ENCODE assay signal across 9 cellular contexts in genomic region chr20:34525342-34525708, GRCh38. TPM values are rescaled to one million over a fixed set of nuclear protein-coding genes. Genes with fewer than 3 reads are reported as not detected.
DNase-seq lines count a peak whose midpoint lies in the region; ATAC-seq, FAIRE-seq and TF ChIP-seq lines count a peak whose summit lies in the region.
"Had no signal": no experiment of that assay in that cellular context is flagged by ENCODE, and none has a peak within 500 bp of the region (broad histone marks: within the 10 kb centered on the region; RNA-seq: fewer than 3 reads in every experiment).

No MANE protein-coding gene starts in this region.

- no peaks in the 10 kb centered on the region for H3K27me3 ChIP-seq in lower lobe of right lung (ENCODE audit: low read depth)
- H3K27me3 ChIP-seq in stomach: no peaks in the 10 kb centered on the region

- 79 to 86% (median 80%) methylated on average over 7 of the region's 7 CpGs for WGBS in stomach, 5 donors

- H3K9me3 Mint-ChIP-seq in HFFc6 (no peaks in the 10 kb centered on the region), brain (no peaks in the 10 kb centered on the region)

- no peak for FAIRE-seq in urothelium cell line (lab: Jason Lieb, UNC)
- FAIRE-seq: GM12891 had no signal

- H3K9me3 ChIP-seq in lower lobe of right lung: no peaks in the 10 kb centered on the region
- no peaks in the 10 kb centered on the region for H3K9me3 ChIP-seq in stomach

- H3K27ac Mint-ChIP-seq in HFFc6 (peak overlapping the region; percentile 98), brain (peak overlapping the region; percentile 1 to 79 (median 56))

- H3K36me3 ChIP-seq in lower lobe of right lung (peaks cover 60% of the 10 kb centered on the region), stomach (peaks cover 26 to 55% (median 46%) of the 10 kb centered on the region in 4 donors)

- H3K4me1 ChIP-seq in lower lobe of right lung: peaks cover 75% of the 10 kb centered on the region
- peaks cover 56 to 95% (median 76%) of the 10 kb centered on the region in 4 donors for H3K4me1 ChIP-seq in stomach

- TF ChIP-seq CTCF in HFFc6 (IDR thresholded peaks at IDR 0.05): no peak
- no peak for TF ChIP-seq CTCF in brain (conservative IDR thresholded peaks at IDR 0.05)
- TF ChIP-seq CTCF in lower lobe of right lung (IDR thresholded peaks at IDR 0.05): no peak
- no peak for TF ChIP-seq CTCF in stomach (IDR thresholded peaks at IDR 0.05)

- no peak for TF ChIP-seq EP300 in stomach (IDR thresholded peaks at IDR 0.05)

- ATAC-seq in lower lobe of right lung (no peak), GM21723 (IDR thresholded peaks at IDR 0.05; ENCODE audit: unreplicated experiment) (no peak), GM21529 (IDR thresholded peaks at IDR 0.05; ENCODE audit: unreplicated experiment) (no peak)

- H3K4me3 Mint-ChIP-seq in HFFc6 (peak overlapping the region; percentile 80), brain (peak overlapping the region in 1 of 5 experiments; percentile 14)

- H3K27me3 Mint-ChIP-seq in HFFc6 (ENCODE audit: insufficient read depth) (peaks cover 6% of the 10 kb centered on the region), brain (no peaks in the 10 kb centered on the region)

- H3K36me3 Mint-ChIP-seq in HFFc6 (ENCODE audit: low read depth): peaks cover 13% of the 10 kb centered on the region
- H3K36me3 Mint-ChIP-seq in brain: peaks cover 46% of the 10 kb centered on the region

- DNase-seq in HFFc6: peak; percentile 18
- no peak for DNase-seq in lower lobe of right lung
- DNase-seq in stomach: no peak
- no peak for DNase-seq in NCI-H146 (lab: John Stamatoyannopoulos, UW)
- no peak for DNase-seq in urothelium cell line (ENCODE audit: low spot score)

- H3K4me3 ChIP-seq in lower lobe of right lung (no peak overlapping the region), stomach (no peak overlapping the region)

- no peak for TF ChIP-seq POLR2A in stomach (IDR thresholded peaks at IDR 0.05)

- intact Hi-C loops in lower lobe of right lung (cut with DNase I): no loop called here
- intact Hi-C loops in stomach (cut with DNase I; ENCODE audit: low total_unique reads): no loop called here

- H3K4me1 Mint-ChIP-seq in HFFc6 (ENCODE audit: low read depth) (peaks cover 57% of the 10 kb centered on the region), brain (peaks cover 45% of the 10 kb centered on the region)

- H3K27ac ChIP-seq in lower lobe of right lung: peak overlapping the region; percentile 64
- peak overlapping the region; percentile 42 to 84 (median 79) for H3K27ac ChIP-seq in stomach

RNA-seq across cellular contexts. Expression of gene DYNLRB1, which starts 9.1 kb away (rescaled TPM):
- 100 to 1,000 TPM; 194 to 277 (median 223) TPM for total RNA-seq in HFFc6 (2021; fragmentation: NEBNext Ultra II Directional; extraction: Animal tissue kit (Norgen Biotek cat#: 25700))
- 1,097 TPM for polyA plus RNA-seq in brain (ENCODE audit: insufficient read depth, low read depth, low replicate concordance)
- 161 TPM for total RNA-seq in lower lobe of right lung
- 100 to 1,000 TPM in 2 of 5 donors, 10 to 100 TPM in 3; 17.3 to 171 (median 98.0) TPM for total RNA-seq in stomach
- polyA plus RNA-seq in stomach: 100 to 1,000 TPM; 208 to 224 (median 220) TPM

RNA-seq across cellular contexts. Expression of gene MAP1LC3A, which starts 33.2 kb away (rescaled TPM):
- 10 to 100 TPM; 20.2 to 34.6 (median 23.9) TPM for total RNA-seq in HFFc6 (2021; fragmentation: NEBNext Ultra II Directional; extraction: Animal tissue kit (Norgen Biotek cat#: 25700))
- polyA plus RNA-seq in brain (ENCODE audit: insufficient read depth, low read depth, low replicate concordance): 298 TPM
- 51.6 TPM for total RNA-seq in lower lobe of right lung
- 10 to 100 TPM; 11.7 to 85.7 (median 29.7) TPM for total RNA-seq in stomach
- polyA plus RNA-seq in stomach: 10 to 100 TPM; 63.2 to 98.4 (median 68.7) TPM
